Comparison of ENCODE assay signal across 14 cellular contexts in the genomic region with DNA sequence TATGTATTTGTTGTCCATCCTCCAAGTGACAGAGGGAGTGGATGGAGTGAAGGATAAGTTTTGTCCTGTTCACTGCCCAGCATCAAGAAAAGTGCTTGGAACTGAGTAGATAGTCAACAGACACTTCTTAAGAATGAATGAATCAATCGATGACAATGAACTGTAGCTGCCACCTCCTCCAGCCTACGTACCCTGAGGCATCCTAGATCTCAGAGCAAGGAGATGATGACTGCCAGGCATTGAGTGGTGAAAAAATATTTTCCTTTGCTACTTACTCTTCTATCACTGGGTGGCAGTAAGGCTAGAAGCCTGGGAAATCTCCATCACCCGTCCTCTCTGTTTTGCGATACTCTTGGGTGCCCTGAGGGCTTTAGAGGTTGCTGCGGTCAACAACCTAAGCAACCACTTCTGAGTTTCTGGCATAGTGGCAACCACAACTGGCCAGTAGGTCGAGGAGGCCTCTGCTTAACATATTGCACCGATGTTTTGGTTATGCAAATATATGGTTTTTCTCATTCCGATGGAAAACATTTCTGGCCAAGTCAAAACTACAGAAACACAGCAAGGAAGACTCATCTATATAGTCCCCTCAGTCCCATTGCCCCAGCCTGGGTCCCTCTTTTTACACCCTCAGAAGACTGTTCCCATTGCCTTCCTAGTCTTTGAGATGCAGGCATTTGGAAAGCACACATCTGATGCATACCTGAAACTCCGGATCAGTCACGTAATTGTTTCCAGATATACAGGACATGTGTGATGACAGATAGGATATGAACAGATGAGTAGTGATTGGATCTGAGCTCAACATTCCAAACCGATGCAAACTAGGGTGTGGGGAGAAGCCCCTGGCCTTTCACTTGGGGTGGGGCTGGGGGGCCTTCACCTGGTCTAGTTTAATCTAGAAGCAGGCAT.
DNase-seq lines count a peak whose midpoint lies in the region; ATAC-seq and TF ChIP-seq lines count a peak whose summit lies in the region.
"Had no signal": no experiment of that assay in that cellular context is flagged by ENCODE, and none has a peak within 500 bp of the region (broad histone marks: within the 10 kb centered on the region; RNA-seq: fewer than 3 reads in every experiment).

No MANE protein-coding gene starts in this region.

- H3K4me3 ChIP-seq in AG10803 (ENCODE audit: low read length), result no peak overlapping the region
- no peak overlapping the region for H3K4me3 ChIP-seq in GM06990 (replicated peaks; ENCODE audit: low read depth, low read length)
- no peak overlapping the region for H3K4me3 ChIP-seq in NB4 (ENCODE audit: low read depth, low read length)
- H3K4me3 ChIP-seq in esophagus muscularis mucosa, result no peak overlapping the region

- TF ChIP-seq EP300 in esophagus muscularis mucosa (IDR thresholded peaks at IDR 0.05), result no peak

- no peak for TF ChIP-seq POLR2A in NB4 (IDR thresholded peaks at IDR 0.05; ENCODE audit: extremely low read depth, insufficient read length)
- TF ChIP-seq POLR2A in esophagus muscularis mucosa (IDR thresholded peaks at IDR 0.05; ENCODE audit: low read depth), result no peak

- H3K9me3 Mint-ChIP-seq in effector memory CD8-positive, alpha-beta T cell, result no peaks in the 10 kb centered on the region
- H3K9me3 Mint-ChIP-seq in activated CD4-positive, alpha-beta memory T cell treated with anti-CD3 and anti-CD28 coated beads, Interleukin-2, amount 10 ng/mL, durations not matched to agents 7 days and 5 days, result no peaks in the 10 kb centered on the region
- H3K9me3 Mint-ChIP-seq: H9 had no signal

- TF ChIP-seq CTCF in AG10803 (conservative IDR thresholded peaks at IDR 0.05; ENCODE audit: low read length), result peak; percentile 15
- TF ChIP-seq CTCF in GM06990 (IDR thresholded peaks at IDR 0.05; ENCODE audit: insufficient read depth, low read length, poor library complexity, severe bottlenecking), result peak; percentile 32
- peak; percentile 30 for TF ChIP-seq CTCF in NB4 (IDR thresholded peaks at IDR 0.05; ENCODE audit: low read depth, low read length)
- no peak for TF ChIP-seq CTCF in esophagus muscularis mucosa (IDR thresholded peaks at IDR 0.05)

- peaks cover 16% of the 10 kb centered on the region for H3K36me3 Mint-ChIP-seq in effector memory CD8-positive, alpha-beta T cell (ENCODE audit: insufficient read depth)
- H3K36me3 Mint-ChIP-seq in activated CD4-positive, alpha-beta memory T cell treated with anti-CD3 and anti-CD28 coated beads, Interleukin-2, amount 10 ng/mL, durations not matched to agents 7 days and 5 days (ENCODE audit: low read depth), result peaks cover 19% of the 10 kb centered on the region

- POLR2A ChIA-PET in activated CD4-positive, alpha-beta memory T cell treated with anti-CD3 and anti-CD28 coated beads, Interleukin-2, amount 10 ng/mL, durations not matched to agents 7 days and 5 days (lab: Charles Lee), result no interaction called here

- H3K27me3 Mint-ChIP-seq in effector memory CD8-positive, alpha-beta T cell, result no peaks in the 10 kb centered on the region
- no peaks in the 10 kb centered on the region for H3K27me3 Mint-ChIP-seq in activated CD4-positive, alpha-beta memory T cell treated with anti-CD3 and anti-CD28 coated beads, Interleukin-2, amount 10 ng/mL, durations not matched to agents 7 days and 5 days

- H3K36me3 ChIP-seq in GM06990 (ENCODE audit: control insufficient read depth, insufficient read depth, low read length) (no peaks in the 10 kb centered on the region), esophagus muscularis mucosa (no peaks in the 10 kb centered on the region)

- CTCF ChIA-PET in activated CD4-positive, alpha-beta memory T cell treated with anti-CD3 and anti-CD28 coated beads, Interleukin-2, amount 10 ng/mL, durations not matched to agents 7 days and 5 days (lab: Charles Lee), result no interaction called here

- no peaks in the 10 kb centered on the region for H3K9me3 ChIP-seq in esophagus muscularis mucosa

- H3K4me1 Mint-ChIP-seq in effector memory CD8-positive, alpha-beta T cell (ENCODE audit: low read depth in 2 of 2), result peaks cover 70 to 71% of the 10 kb centered on the region in 2 donors
- peaks cover 20% of the 10 kb centered on the region for H3K4me1 Mint-ChIP-seq in activated CD4-positive, alpha-beta memory T cell treated with anti-CD3 and anti-CD28 coated beads, Interleukin-2, amount 10 ng/mL, durations not matched to agents 7 days and 5 days

- peak overlapping the region; percentile 38 to 69 for H3K27ac Mint-ChIP-seq in effector memory CD8-positive, alpha-beta T cell
- H3K27ac Mint-ChIP-seq in activated CD4-positive, alpha-beta memory T cell treated with anti-CD3 and anti-CD28 coated beads, Interleukin-2, amount 10 ng/mL, durations not matched to agents 7 days and 5 days, result no peak overlapping the region
- H3K27ac Mint-ChIP-seq: H9 had no signal

- H3K27me3 ChIP-seq in GM06990 (replicated peaks; ENCODE audit: control insufficient read depth, insufficient read depth, low read length) (peaks cover 3% of the 10 kb centered on the region; the same call in 1 of the 2 replicates), esophagus muscularis mucosa (peaks cover 0 to 38% (median 0%) of the 10 kb centered on the region in 4 donors)

- 77% methylated on average over 11 of the region's 11 CpGs for WGBS in esophagus muscularis mucosa

- H3K4me1 ChIP-seq in esophagus muscularis mucosa, result peaks cover 0 to 9% (median 0%) of the 10 kb centered on the region in 4 donors

- intact Hi-C loops in esophagus muscularis mucosa (cut with DNase I), result no loop called here

- no peak overlapping the region for H3K4me3 Mint-ChIP-seq in effector memory CD8-positive, alpha-beta T cell
- H3K4me3 Mint-ChIP-seq in activated CD4-positive, alpha-beta memory T cell treated with anti-CD3 and anti-CD28 coated beads, Interleukin-2, amount 10 ng/mL, durations not matched to agents 7 days and 5 days, result no peak overlapping the region
- H3K4me3 Mint-ChIP-seq: H9 had no signal

- no peak overlapping the region for H3K27ac ChIP-seq in esophagus muscularis mucosa (replicated peaks in 1 of 4)
- H3K27ac ChIP-seq: epithelial cell of prostate had no signal

- no peak for ATAC-seq in effector memory CD8-positive, alpha-beta T cell (replicated peaks)

- DNase-seq in AG10803 (ENCODE audit: low read depth) (peak; percentile 59), GM06990 (ENCODE audit: extremely low read depth, insufficient read length) (no peak), NB4 (ENCODE audit: low read depth) (peak; percentile 88), hippocampal formation (lab: John Stamatoyannopoulos, UW) (no peak), esophagus muscularis mucosa (ENCODE audit: extremely low spot score) (no peak)
- no peak for DNase-seq in effector memory CD8-positive, alpha-beta T cell
- DNase-seq in activated CD4-positive, alpha-beta memory T cell treated with anti-CD3 and anti-CD28 coated beads, Interleukin-2, amount 10 ng/mL, durations not matched to agents 7 days and 5 days, result no peak
- DNase-seq in stimulated activated CD4-positive, alpha-beta T cell treated with anti-CD3 and anti-CD28 coated beads, Interleukin-4, amount 100 ng/mL, for 24 hours, result no peak
- DNase-seq: activated CD4-positive, alpha-beta T cell treated with anti-CD3 and anti-CD28 coated beads, Interleukin-2, amount 50 U/mL, for 1 hour; COR-L47; H9; NCI-H1436; RPMI8226 had no signal

Comparison
In these comparisons a context has a peak if more than half of its experiments do, and no peak if none do; other contexts are left out.
1. DNase-seq: peak in AG10803 (single experiment) and NB4 (single experiment); none in GM06990 (single experiment), effector memory CD8-positive, alpha-beta T cell (0 of 3), activated CD4-positive, alpha-beta memory T cell treated with anti-CD3 and anti-CD28 coated beads, Interleukin-2, amount 10 ng/mL, durations not matched to agents 7 days and 5 days (single experiment), stimulated activated CD4-positive, alpha-beta T cell treated with anti-CD3 and anti-CD28 coated beads, Interleukin-4, amount 100 ng/mL, for 24 hours (single experiment), hippocampal formation (0 of 2) and esophagus muscularis mucosa (single experiment).
2. CTCF ChIP-seq: peak in AG10803 (single experiment), GM06990 (single experiment) and NB4 (single experiment); none in esophagus muscularis mucosa (0 of 3).